In the genomic region with DNA sequence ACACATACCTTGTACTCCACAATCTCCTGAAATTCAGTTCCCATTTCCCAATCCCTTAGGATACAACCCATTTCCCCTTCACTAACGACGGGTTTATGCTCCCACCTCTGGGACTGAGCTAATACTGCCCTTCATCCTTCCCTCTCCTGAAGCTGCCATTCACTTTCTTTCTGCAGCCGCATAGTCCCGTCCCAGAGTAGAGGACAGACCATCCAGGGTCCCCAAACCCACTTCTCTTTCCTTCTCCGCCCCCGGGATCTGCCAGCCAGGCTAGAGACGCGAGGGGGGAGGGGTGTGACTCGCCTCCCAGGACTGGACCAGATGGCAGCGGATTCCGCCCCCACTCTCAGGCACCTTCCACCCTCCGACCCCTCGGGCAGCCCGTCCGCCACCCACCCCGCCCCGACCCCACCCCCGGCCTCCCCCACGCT, we compare ENCODE assay signal across 8 cellular contexts. TPM values are rescaled to one million over a fixed set of nuclear protein-coding genes. Genes with fewer than 3 reads are reported as not detected.
A peak's percentile ranks its signal among the peaks of the same experiment; 100 is the strongest.
DNase-seq lines count a peak whose midpoint lies in the region; ATAC-seq and TF ChIP-seq lines count a peak whose summit lies in the region.

No MANE protein-coding gene starts in this region.

- H3K4me1 Mint-ChIP-seq in T-cell (peaks cover 38 to 40% (median 40%) of the 10 kb centered on the region in 3 donors), MCF 10A (ENCODE audit: insufficient read depth, unreplicated experiment) (peaks cover 34% of the 10 kb centered on the region), immature natural killer cell (peaks cover 25 to 31% of the 10 kb centered on the region in 2 donors)

- H3K4me3 Mint-ChIP-seq in T-cell, result peak overlapping the region; percentile 89 to 93 (median 89)
- peak overlapping the region; percentile 80 for H3K4me3 Mint-ChIP-seq in MCF 10A (ENCODE audit: unreplicated experiment)
- peak overlapping the region; percentile 84 to 93 (median 91) for H3K4me3 Mint-ChIP-seq in immature natural killer cell

- DNase-seq in activated CD4-positive, alpha-beta T cell treated with anti-CD3 and anti-CD28 coated beads for 24 hours (ENCODE audit: low read depth in 2 of 2), result peak; percentile 12 to 13
- DNase-seq in activated CD4-positive, alpha-beta T cell treated with anti-CD3 and anti-CD28 coated beads for 1 hour, result no peak
- DNase-seq in T-cell (peak in 13 of 34 experiments; percentile 1 to 14 (median 4)), MCF 10A (ENCODE audit: unreplicated experiment) (peak; percentile 59), immature natural killer cell (peak in 2 of 3 donors; percentile 9 to 10), spleen (no peak), DMS153 treated with DMSO at 0.1 percent for 48 hours (lab: John Stamatoyannopoulos, UW; ENCODE audit: unreplicated experiment) (no peak)

- H3K27me3 ChIP-seq in spleen (replicated peaks in 1 of 7), result no peaks in the 10 kb centered on the region

- WGBS in spleen, 5 donors, result 0 to 2% (median 1%) methylated on average over 13 to 19 of the region's 19 CpGs

- peak overlapping the region; percentile 79 to 98 (median 92) for H3K4me3 ChIP-seq in spleen

- ATAC-seq in HG03469 (IDR thresholded peaks at IDR 0.05; ENCODE audit: unreplicated experiment), result peak; percentile 9
- ATAC-seq in T-cell (replicated peaks in 1 of 4), result peak in 3 of 4 experiments; percentile 8 to 21 (median 10)

- H3K27me3 Mint-ChIP-seq in T-cell (no peaks in the 10 kb centered on the region), MCF 10A (ENCODE audit: insufficient read depth, unreplicated experiment) (no peaks in the 10 kb centered on the region), immature natural killer cell (ENCODE audit: low read depth in 3 of 3) (peaks cover 0 to 5% (median 0%) of the 10 kb centered on the region in 3 donors)

- no TSS peak for BruUV-seq in MCF 10A (replicated peaks; lab: Mats Ljungman, UMichigan)

- TF ChIP-seq CTCF in MCF 10A (IDR thresholded peaks at IDR 0.05; ENCODE audit: unreplicated experiment) (no peak), spleen (IDR thresholded peaks at IDR 0.05 in 8 of 11, conservative IDR thresholded peaks at IDR 0.05 in 3 of 11) (no peak)

- CTCF ChIA-PET in T-cell (lab: Charles Lee) (no interaction called here), MCF 10A (lab: Yijun Ruan, JAX) (no interaction called here)

- H3K4me1 ChIP-seq in spleen, result peaks cover 6 to 38% (median 23%) of the 10 kb centered on the region in 6 donors

- H3K9me3 Mint-ChIP-seq in T-cell (no peaks in the 10 kb centered on the region), MCF 10A (ENCODE audit: unreplicated experiment) (no peaks in the 10 kb centered on the region), immature natural killer cell (no peaks in the 10 kb centered on the region)

- TF ChIP-seq POLR2A in spleen (IDR thresholded peaks at IDR 0.05), result no peak

- peaks cover 0 to 11% (median 0%) of the 10 kb centered on the region in 6 donors for H3K36me3 ChIP-seq in spleen

- H3K27ac ChIP-seq in spleen, result peak overlapping the region in 6 of 8 donors; percentile 85 to 92 (median 87)

- H3K36me3 Mint-ChIP-seq in T-cell (peaks cover 4% of the 10 kb centered on the region), MCF 10A (ENCODE audit: insufficient read depth, unreplicated experiment) (peaks cover 19% of the 10 kb centered on the region), immature natural killer cell (no peaks in the 10 kb centered on the region)

- peak overlapping the region; percentile 46 to 78 for H3K27ac Mint-ChIP-seq in T-cell
- H3K27ac Mint-ChIP-seq in MCF 10A (ENCODE audit: low read depth, unreplicated experiment), result peak overlapping the region; percentile 52
- peak overlapping the region in 5 of 6 donors; percentile 75 to 89 (median 83) for H3K27ac Mint-ChIP-seq in immature natural killer cell

- POLR2A ChIA-PET in T-cell (lab: Charles Lee) (no interaction called here), MCF 10A (lab: Yijun Ruan, JAX) (interaction anchor here (0.6 to 2.9 kb wide), 5 partner anchors 10 to 639 kb away, joined by 3 to 9 read pairs (median 3); a partner anchor contains a TSS)

- intact Hi-C loops in MCF 10A (cut with micrococcal nuclease) (loop anchor here (2.0 kb wide), 1 partner anchor 86 kb away; no protein-coding TSS in a partner anchor), spleen (cut with DNase I; ENCODE audit: low total_unique reads) (no loop called here)

- no peaks in the 10 kb centered on the region for H3K9me3 ChIP-seq in spleen

RNA-seq across cellular contexts. Expression of a gene that starts 0.7 kb away (rescaled TPM):
- 10 to 100 TPM; 14.9 to 20.0 (median 15.9) TPM for total RNA-seq in T-cell
- 109 and 160 TPM in 2 replicates for total RNA-seq in MCF 10A (2022)
- polyA plus RNA-seq in immature natural killer cell, result 1 to 10 TPM in 1 of 3 donors, under 1 TPM in 1, not detected in 1; 0.36 to 2.1 TPM
- total RNA-seq in spleen, result 10 to 100 TPM; 12.8 to 21.7 (median 17.7) TPM
- 1 to 10 TPM; 1.3 to 2.6 (median 1.5) TPM for polyA plus RNA-seq in spleen

Comparison
In these comparisons a context has a peak if more than half of its experiments do, and no peak if none do; other contexts are left out.
1. DNase-seq: peak in activated CD4-positive, alpha-beta T cell treated with anti-CD3 and anti-CD28 coated beads for 24 hours (2 of 2), MCF 10A (single experiment) and immature natural killer cell (2 of 3); none in activated CD4-positive, alpha-beta T cell treated with anti-CD3 and anti-CD28 coated beads for 1 hour (single experiment), spleen (single experiment) and DMS153 treated with DMSO at 0.1 percent for 48 hours (single experiment).
2. Peak in every context shown above with its lines, with median percentiles within 50 percentile points of each other: H3K27ac Mint-ChIP-seq and H3K4me3 Mint-ChIP-seq.